ENCODE assay signal across 12 cellular contexts in genomic region chr12:109358154-109358869, GRCh38. TPM values are rescaled to one million over a fixed set of nuclear protein-coding genes. Genes with fewer than 3 reads are reported as not detected.
DNase-seq lines count a peak whose midpoint lies in the region; ATAC-seq, FAIRE-seq and TF ChIP-seq lines count a peak whose summit lies in the region.
"Had no signal": no experiment of that assay in that cellular context is flagged by ENCODE, and none has a peak within 500 bp of the region (broad histone marks: within the 10 kb centered on the region; RNA-seq: fewer than 3 reads in every experiment).

No MANE protein-coding gene starts in this region.

- H2AFZ ChIP-seq in GM12878 (ENCODE audit: control insufficient read depth, low read depth, low read length) = 0 out of 2 replicates have a peak overlapping the region, but pooled peaks have one; percentile 12

- POLR2A ChIA-PET in GM12878 (lab: Charles Lee) = no interaction called here

- no peak for DNase-seq in Right ventricle myocardium superior
- DNase-seq in cardiac septum (ENCODE audit: low spot score) = no peak
- DNase-seq in GM12878 (ENCODE audit: low read depth, low spot score) = peak; percentile 34
- no peak for DNase-seq in esophagus muscularis mucosa (ENCODE audit: extremely low spot score)
- no peak for DNase-seq in nucleus accumbens (lab: John Stamatoyannopoulos, UW)
- no peak for DNase-seq in stimulated activated CD4-positive, alpha-beta T cell treated with anti-CD3 and anti-CD28 coated beads, Interleukin-15, amount 100 ng/mL, for 24 hours
- DNase-seq: mesendoderm, SJCRH30 had no signal

- H3K4me3 ChIP-seq in GM12878 (peak overlapping the region; percentile 49), esophagus muscularis mucosa (peak overlapping the region in 1 of 4 donors; percentile 24)
- H3K4me3 ChIP-seq: cardiac muscle cell, SJCRH30 had no signal

- no peaks in the 10 kb centered on the region for H3K36me3 ChIP-seq in GM12878 (ENCODE audit: control insufficient read depth in 2 of 2, insufficient read depth in 2 of 2, low read length in 1 of 2)
- no peaks in the 10 kb centered on the region for H3K36me3 ChIP-seq in esophagus muscularis mucosa
- H3K36me3 ChIP-seq: cardiac muscle cell, SJCRH30 had no signal

- ATAC-seq in Right ventricle myocardium superior (ENCODE audit: poor library complexity) = peak; percentile 61
- ATAC-seq in HG03439 (IDR thresholded peaks at IDR 0.05; ENCODE audit: unreplicated experiment) = peak; percentile 75
- ATAC-seq in GM12878 = peak; percentile 86
- no peak for ATAC-seq in GM21423 (IDR thresholded peaks at IDR 0.05; ENCODE audit: unreplicated experiment)

- no peaks in the 10 kb centered on the region for H4K20me1 ChIP-seq in GM12878 (ENCODE audit: control insufficient read depth, insufficient read depth)

- TF ChIP-seq RAD21 in GM12878 (IDR thresholded peaks at IDR 0.05; ENCODE audit: insufficient read depth, low read depth, low read length) = no peak

- no peaks in the 10 kb centered on the region for H3K79me2 ChIP-seq in GM12878 (ENCODE audit: control insufficient read depth, insufficient read depth, low read length)

- TF ChIP-seq CTCF in GM12878 (IDR thresholded peaks at IDR 0.05 in 2 of 3, conservative IDR thresholded peaks at IDR 0.05 in 1 of 3; ENCODE audit: control insufficient read depth in 2 of 3, extremely low read depth in 1 of 3, insufficient read depth in 1 of 3, low read depth in 3 of 3, low read length in 3 of 3) = no peak
- no peak for TF ChIP-seq CTCF in esophagus muscularis mucosa (IDR thresholded peaks at IDR 0.05)

- intact Hi-C loops in Right ventricle myocardium superior (cut with DNase I) (no loop called here), cardiac septum (cut with DNase I) (no loop called here), GM12878 (cut with micrococcal nuclease; ENCODE audit: unreplicated experiment) (no loop called here), esophagus muscularis mucosa (cut with DNase I) (no loop called here)

- in situ Hi-C loops in GM12878 (cut with MboI) = no loop called here

- H3K4me2 ChIP-seq in GM12878 (ENCODE audit: control insufficient read depth, insufficient read depth) = peak overlapping the region; percentile 41

- H3K27me3 ChIP-seq in GM12878 (replicated peaks in 1 of 2; ENCODE audit: control insufficient read depth in 2 of 2, insufficient read depth in 2 of 2, low read length in 1 of 2) (no peaks in the 10 kb centered on the region), esophagus muscularis mucosa (no peaks in the 10 kb centered on the region)
- H3K27me3 ChIP-seq: cardiac muscle cell had no signal

- peak; percentile 71 for FAIRE-seq in GM12878 (lab: Jason Lieb, UNC)

- CTCF ChIA-PET in GM12878 (lab: Yijun Ruan, JAX) = no interaction called here

- BruUV-seq in GM12878 (replicated peaks; lab: Mats Ljungman, UMichigan) = no TSS peak

- SMC1A ChIA-PET in GM12878 (lab: Charles Lee; ENCODE audit: uncharacterized antibody, unreplicated experiment) = no interaction called here

- 10% methylated on average over 10 of the region's 10 CpGs for WGBS in GM12878 (ENCODE audit: insufficient coverage, insufficient replicate concordance, low lambda C conversion rate, missing lambda C conversion rate)
- 82% methylated on average over 10 of the region's 10 CpGs for WGBS in esophagus muscularis mucosa

- H3K9me3 ChIP-seq in GM12878 (replicated peaks; ENCODE audit: control insufficient read depth, insufficient read depth, low read length) (no peaks in the 10 kb centered on the region), esophagus muscularis mucosa (no peaks in the 10 kb centered on the region)
- H3K9me3 ChIP-seq: SJCRH30 had no signal

- RAD21 ChIA-PET in GM12878 (lab: Charles Lee; ENCODE audit: unreplicated experiment) = no interaction called here

- TF ChIP-seq POLR2A in GM12878 (IDR thresholded peaks at IDR 0.05; ENCODE audit: low read depth, low read length) (no peak), esophagus muscularis mucosa (IDR thresholded peaks at IDR 0.05; ENCODE audit: low read depth) (no peak)

- TF ChIP-seq EP300 in GM12878 (IDR thresholded peaks at IDR 0.05; ENCODE audit: borderline replicate concordance in 1 of 2, control insufficient read depth in 1 of 2, low read depth in 2 of 2, low read length in 2 of 2) = peak in 1 of 2 experiments; percentile 31; a peak in 1 of 4 replicates
- no peak for TF ChIP-seq EP300 in esophagus muscularis mucosa (IDR thresholded peaks at IDR 0.05)

- H3K27ac ChIP-seq in GM12878 (ENCODE audit: control insufficient read depth, insufficient read depth) = peak overlapping the region; percentile 8; the same call in 1 of the 2 replicates
- no peak overlapping the region for H3K27ac ChIP-seq in esophagus muscularis mucosa (replicated peaks in 1 of 4)
- H3K27ac ChIP-seq: C4-2B, cardiac muscle cell, SJCRH30 had no signal

- H3K9ac ChIP-seq in GM12878 (ENCODE audit: control insufficient read depth, insufficient read depth, low read length) = no peak overlapping the region

- no peaks in the 10 kb centered on the region; the same call in 1 of the 2 replicates for H3K4me1 ChIP-seq in GM12878 (ENCODE audit: control insufficient read depth, insufficient read depth, low read length)
- no peaks in the 10 kb centered on the region for H3K4me1 ChIP-seq in esophagus muscularis mucosa
- H3K4me1 ChIP-seq: SJCRH30 had no signal

TF ChIP-seq in GM12878, 131 proteins besides CTCF, POLR2A, EP300 and RAD21 (continues in another document):
- TF ChIP-seq JUNB (IDR thresholded peaks at IDR 0.05) = peak; percentile 89
- no peak for TF ChIP-seq IRF5 (IDR thresholded peaks at IDR 0.05; ENCODE audit: borderline replicate concordance)
- 0 out of 2 replicates have a peak, but pooled peaks have one; percentile 49 for TF ChIP-seq EED (IDR thresholded peaks at IDR 0.05; ENCODE audit: low read depth)
- no peak for TF ChIP-seq CREB1 (IDR thresholded peaks at IDR 0.05; ENCODE audit: low read depth)
- no peak for TF ChIP-seq IKZF1 (conservative IDR thresholded peaks at IDR 0.05)
- peak; percentile 59; the same call in 1 of the 2 replicates for TF ChIP-seq NFIC (IDR thresholded peaks at IDR 0.05; ENCODE audit: low read depth, low read length)
- TF ChIP-seq IRF4 (IDR thresholded peaks at IDR 0.05; ENCODE audit: low read depth, low read length) = peak; percentile 88
- TF ChIP-seq MTA3 (IDR thresholded peaks at IDR 0.05; ENCODE audit: borderline replicate concordance, low read length) = no peak
- TF ChIP-seq ZNF622 (IDR thresholded peaks at IDR 0.05) = no peak
- TF ChIP-seq BACH1 (IDR thresholded peaks at IDR 0.05; ENCODE audit: borderline replicate concordance) = no peak
- 0 out of 2 replicates have a peak, but pooled peaks have one; percentile 40 for TF ChIP-seq ASH2L (IDR thresholded peaks at IDR 0.05; ENCODE audit: borderline replicate concordance, low read depth)

RNA-seq across cellular contexts. Expression of gene MYO1H, which starts 10.6 kb away (rescaled TPM):
- total RNA-seq in Right ventricle myocardium superior = 0.78 TPM
- total RNA-seq in cardiac septum = not detected
- not detected in 2 replicates for total RNA-seq in GM12878 (2013; cell fraction: nucleolus; rRNA removed)
- total RNA-seq in GM12878 (2014; rRNA removed) = not detected in 2 replicates
- not detected in 2 replicates for total RNA-seq in GM12878 (2014; rRNA removed; fragmentation: Illumina TruSeq; extraction: Trizol)
- total RNA-seq in GM12878 (2021) = not detected in 2 replicates
- not detected for polyA plus RNA-seq in GM12878 (2011; ENCODE audit: low read depth)
- polyA plus RNA-seq in GM12878 (2011; rRNA removed) = not detected in 2 replicates
- not detected in 2 replicates for polyA plus RNA-seq in GM12878 (2011; cell fraction: cytosol; rRNA removed)
- not detected in 2 replicates for polyA plus RNA-seq in GM12878 (2011; cell fraction: nucleus; rRNA removed)
- polyA plus RNA-seq in GM12878 (2012) = 0.04 TPM in 1 of 2 replicates, not detected in the other
- polyA plus RNA-seq in GM12878 (2014; fragmentation: Illumina TruSeq; extraction: Trizol) = not detected in 2 replicates
- under 1 TPM in 1 of 2 experiments, not detected in 1; 0.05 TPM for polyA plus RNA-seq in GM12878 (2014; fragmentation: Nextera tagmentation; extraction: Ambion mirVana)
- polyA plus RNA-seq in GM12878 (2014; rRNA removed) = 0.03 TPM in 1 of 2 replicates, not detected in the other
- not detected for polyA plus RNA-seq in GM12878 (2016; fragmentation: Nextera tagmentation; extraction: Ambion mirVana)
- polyA minus RNA-seq in GM12878 (2011; rRNA and poly(A)+ RNA removed) = not detected in 2 replicates
- polyA minus RNA-seq in GM12878 (2011; cell fraction: cytosol; rRNA and poly(A)+ RNA removed) = not detected in 2 replicates
- not detected in 2 replicates for polyA minus RNA-seq in GM12878 (2011; cell fraction: nucleus; rRNA and poly(A)+ RNA removed)
- not detected for total RNA-seq in esophagus muscularis mucosa
- total RNA-seq: cardiac muscle cell, SJCRH30 had no signal
- polyA plus RNA-seq: cardiac muscle cell had no signal

RNA-seq across cellular contexts. Expression of gene FOXN4, which starts 49.2 kb away (rescaled TPM):
- total RNA-seq in Right ventricle myocardium superior (not detected), cardiac septum (not detected), GM12878 (2014; rRNA removed) (not detected in 2 replicates), GM12878 (2014; rRNA removed; fragmentation: Illumina TruSeq; extraction: Trizol) (not detected in 2 replicates), GM12878 (2021) (not detected in 2 replicates), esophagus muscularis mucosa (not detected)
- not detected in 2 replicates for total RNA-seq in GM12878 (2013; cell fraction: nucleolus; rRNA removed)
- not detected for polyA plus RNA-seq in GM12878 (2011; ENCODE audit: low read depth)
- polyA plus RNA-seq in GM12878 (2011; rRNA removed) (not detected in 2 replicates), GM12878 (2014; fragmentation: Illumina TruSeq; extraction: Trizol) (not detected in 2 replicates), GM12878 (2014; fragmentation: Nextera tagmentation; extraction: Ambion mirVana) (not detected), GM12878 (2014; rRNA removed) (not detected in 2 replicates), GM12878 (2016; fragmentation: Nextera tagmentation; extraction: Ambion mirVana) (not detected)
- not detected in 2 replicates for polyA plus RNA-seq in GM12878 (2011; cell fraction: cytosol; rRNA removed)
- not detected in 2 replicates for polyA plus RNA-seq in GM12878 (2011; cell fraction: nucleus; rRNA removed)
- not detected in 2 replicates for polyA plus RNA-seq in GM12878 (2012)
- polyA minus RNA-seq in GM12878 (2011; rRNA and poly(A)+ RNA removed) = not detected in 2 replicates
- not detected in 2 replicates for polyA minus RNA-seq in GM12878 (2011; cell fraction: cytosol; rRNA and poly(A)+ RNA removed)
- polyA minus RNA-seq in GM12878 (2011; cell fraction: nucleus; rRNA and poly(A)+ RNA removed) = not detected in 2 replicates
- total RNA-seq: SJCRH30 had no signal
